ENCODE assay signal across 18 cellular contexts in genomic region chr7:72007018-72007417, GRCh38.
DNase-seq lines count a peak whose midpoint lies in the region; ATAC-seq, FAIRE-seq and TF ChIP-seq lines count a peak whose summit lies in the region.
"Had no signal": no experiment of that assay in that cellular context is flagged by ENCODE, and none has a peak within 500 bp of the region (broad histone marks: within the 10 kb centered on the region; RNA-seq: fewer than 3 reads in every experiment).

No MANE protein-coding gene starts in this region.

- H3K27ac ChIP-seq in HepG2 (ENCODE audit: extremely low read length, insufficient read depth, low read length) (no peak overlapping the region), right lobe of liver (no peak overlapping the region)

- TF ChIP-seq CTCF in HepG2 (CRISPR knock-in tag; IDR thresholded peaks at IDR 0.05): no peak
- no peak for TF ChIP-seq CTCF in right lobe of liver (IDR thresholded peaks at IDR 0.05)
- no peak for TF ChIP-seq CTCF in osteocyte (IDR thresholded peaks at IDR 0.05)

- H2AFZ ChIP-seq in HepG2 (ENCODE audit: low read length): no peak overlapping the region
- H2AFZ ChIP-seq: GM23338 had no signal

- no peaks in the 10 kb centered on the region for H3K4me1 Mint-ChIP-seq in osteocyte (ENCODE audit: unreplicated experiment)
- H3K4me1 Mint-ChIP-seq: CD4-positive, alpha-beta memory T cell; GM23338; H9 had no signal

- no peak overlapping the region for H3K27ac Mint-ChIP-seq in osteocyte (ENCODE audit: unreplicated experiment)
- H3K27ac Mint-ChIP-seq: CD4-positive, alpha-beta memory T cell; GM23338 had no signal

- H3K27me3 ChIP-seq in HepG2 (ENCODE audit: control insufficient read depth in 1 of 2, insufficient read depth in 2 of 2, low read length in 2 of 2) (no peaks in the 10 kb centered on the region), right lobe of liver (no peaks in the 10 kb centered on the region)

- H3K4me1 ChIP-seq in HepG2 (ENCODE audit: insufficient read depth, low read length): no peaks in the 10 kb centered on the region
- H3K4me1 ChIP-seq in right lobe of liver: no peaks in the 10 kb centered on the region

- H3K79me2 ChIP-seq in HepG2 (ENCODE audit: insufficient read depth, low read length): no peaks in the 10 kb centered on the region

- no peak overlapping the region for H3K4me3 Mint-ChIP-seq in osteocyte (ENCODE audit: unreplicated experiment)
- H3K4me3 Mint-ChIP-seq: CD4-positive, alpha-beta memory T cell; GM23338; H9 had no signal

- no peak overlapping the region for H3K9ac ChIP-seq in HepG2 (ENCODE audit: insufficient read depth, low read depth, low read length)

- no peak for TF ChIP-seq RAD21 in HepG2 (CRISPR knock-in tag; IDR thresholded peaks at IDR 0.05)

- in situ Hi-C loops in HepG2 (cut with HindIII; ENCODE audit: extremely low pct_ligation_motif_present, low pct_unique_long_range_greater_than_20kb): no loop called here

- BruUV-seq in HepG2 (replicated peaks; lab: Mats Ljungman, UMichigan): no TSS peak

- H3K9me3 ChIP-seq in HepG2 (ENCODE audit: low read length) (no peaks in the 10 kb centered on the region), right lobe of liver (no peaks in the 10 kb centered on the region)

- no peaks in the 10 kb centered on the region for H3K27me3 Mint-ChIP-seq in osteocyte (ENCODE audit: unreplicated experiment)
- H3K27me3 Mint-ChIP-seq: CD4-positive, alpha-beta memory T cell had no signal

- H4K20me1 ChIP-seq in HepG2 (ENCODE audit: insufficient read depth, low read length): no peaks in the 10 kb centered on the region

- ATAC-seq in HepG2: no peak
- ATAC-seq in right lobe of liver: no peak
- ATAC-seq in GM19023 (IDR thresholded peaks at IDR 0.05; ENCODE audit: unreplicated experiment): no peak
- ATAC-seq: GM23338, HCT116 had no signal

- POLR2A ChIA-PET in HepG2 (lab: Yijun Ruan, JAX): no interaction called here

- H3K9me3 Mint-ChIP-seq in osteocyte (ENCODE audit: unreplicated experiment): peaks cover 15% of the 10 kb centered on the region

- DNase-seq in HepG2 (ENCODE audit: low spot score) (no peak), right lobe of liver (no peak), ecto neural progenitor cell (ENCODE audit: low spot score) (peak; percentile 13), osteocyte (ENCODE audit: extremely low spot score, unreplicated experiment) (peak; percentile 32), DMS53 (lab: John Stamatoyannopoulos, UW) (no peak)
- DNase-seq: 8988T; C1 segment of cervical spinal cord; Calu3; CD4-positive, alpha-beta memory T cell; COR-L47; DND-41; H9 had no signal

- no peak for TF ChIP-seq EP300 in HepG2 (IDR thresholded peaks at IDR 0.05; ENCODE audit: low read depth in 2 of 2, low read length in 2 of 2)
- no peak for TF ChIP-seq EP300 in HepG2 (CRISPR knock-in tag; IDR thresholded peaks at IDR 0.05; ENCODE audit: borderline replicate concordance)

- H3K36me3 ChIP-seq in HepG2 (replicated peaks in 1 of 2; ENCODE audit: control insufficient read depth in 1 of 2, insufficient read depth in 2 of 2, low read length in 2 of 2): no peaks in the 10 kb centered on the region
- no peaks in the 10 kb centered on the region for H3K36me3 ChIP-seq in right lobe of liver

- WGBS in HepG2 (ENCODE audit: low lambda C conversion rate): 12% methylated on average over 7 of the region's 10 CpGs
- 78% methylated on average over 10 of the region's 10 CpGs for WGBS in right lobe of liver (ENCODE audit: insufficient coverage, low coverage, low lambda C conversion rate, missing lambda C conversion rate)

- intact Hi-C loops in HepG2 (cut with micrococcal nuclease; ENCODE audit: unreplicated experiment): no loop called here
- intact Hi-C loops in right lobe of liver (cut with DNase I): no loop called here

- FAIRE-seq in HepG2 (lab: Jason Lieb, UNC): no peak
- FAIRE-seq: G401.6, GM12892, GM19239 had no signal

- H3K4me3 ChIP-seq in HepG2 (replicated peaks in 1 of 3; ENCODE audit: insufficient read depth in 1 of 3, low read depth in 2 of 3, low read length in 3 of 3): no peak overlapping the region
- H3K4me3 ChIP-seq in right lobe of liver: no peak overlapping the region
- H3K4me3 ChIP-seq: GM23338 had no signal

- CTCF ChIA-PET in HepG2 (lab: Yijun Ruan, JAX; ENCODE audit: low intra/inter-chr PET ratio, low total read pairs): no interaction called here

- H3K4me2 ChIP-seq in HepG2 (ENCODE audit: low read depth, low read length): no peak overlapping the region
- H3K4me2 ChIP-seq: GM23338 had no signal

- H3K36me3 Mint-ChIP-seq in osteocyte (ENCODE audit: unreplicated experiment): no peaks in the 10 kb centered on the region
- H3K36me3 Mint-ChIP-seq: CD4-positive, alpha-beta memory T cell had no signal

- TF ChIP-seq POLR2A in HepG2 (IDR thresholded peaks at IDR 0.05; ENCODE audit: insufficient read depth in 1 of 2, low read depth in 2 of 2, low read length in 2 of 2) (no peak), right lobe of liver (IDR thresholded peaks at IDR 0.05) (no peak)

TF ChIP-seq in HepG2, 621 proteins besides CTCF, POLR2A, EP300 and RAD21:
- TF ChIP-seq USF2 (IDR thresholded peaks at IDR 0.05; ENCODE audit: low read depth, low read length) (peak; percentile 57; the same call in 1 of the 2 replicates), USF2 (CRISPR knock-in tag; IDR thresholded peaks at IDR 0.05; ENCODE audit: borderline replicate concordance) (no peak), MTERF4 (CRISPR knock-in tag; IDR thresholded peaks at IDR 0.05) (no peak), MNT (IDR thresholded peaks at IDR 0.05) (peak; percentile 93)
TF ChIP-seq in HepG2: peak in this region for 2.

Comparison
In these comparisons a context has a peak if more than half of its experiments do, and no peak if none do; other contexts are left out.
1. DNase-seq: peak in ecto neural progenitor cell (single experiment) and osteocyte (single experiment); none in HepG2 (single experiment), right lobe of liver (0 of 3) and DMS53 (single experiment).